13 cellular contexts compared by ENCODE assay signal in the genomic region with DNA sequence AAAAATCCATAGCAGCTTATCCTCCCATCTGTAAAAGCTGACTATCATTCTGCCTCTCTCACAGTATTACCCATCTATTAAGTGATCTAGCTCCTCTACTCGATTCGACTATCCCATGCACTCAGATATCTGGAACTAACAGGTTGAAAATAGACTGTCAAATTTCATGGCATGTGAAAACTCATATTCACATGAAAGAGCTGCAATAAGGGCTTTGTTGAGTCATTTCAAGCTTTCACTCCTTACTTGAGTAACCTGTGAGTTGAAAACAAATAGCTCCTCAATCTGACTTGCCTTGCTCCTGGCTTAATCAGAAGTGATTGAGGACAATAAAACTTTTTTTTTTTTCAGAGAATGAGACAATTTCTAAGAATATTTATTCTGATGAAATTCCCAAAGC.
DNase-seq lines count a peak whose midpoint lies in the region; ATAC-seq and TF ChIP-seq lines count a peak whose summit lies in the region.
"Had no signal": no experiment of that assay in that cellular context is flagged by ENCODE, and none has a peak within 500 bp of the region (broad histone marks: within the 10 kb centered on the region; RNA-seq: fewer than 3 reads in every experiment).

No MANE protein-coding gene starts in this region.

- H3K9me3 ChIP-seq in lower lobe of right lung = no peaks in the 10 kb centered on the region

- ATAC-seq in GM18520 (IDR thresholded peaks at IDR 0.05; ENCODE audit: unreplicated experiment) (peak; percentile 60), GM19468 (IDR thresholded peaks at IDR 0.05; ENCODE audit: extremely low read depth, unreplicated experiment) (peak; percentile 65), HG02981 (IDR thresholded peaks at IDR 0.05; ENCODE audit: unreplicated experiment) (peak; percentile 69), lower lobe of right lung (no peak), left ventricle myocardium superior (no peak)

- H3K27me3 Mint-ChIP-seq in activated naive CD8-positive, alpha-beta T cell = no peaks in the 10 kb centered on the region

- H3K36me3 Mint-ChIP-seq in activated naive CD8-positive, alpha-beta T cell = no peaks in the 10 kb centered on the region

- TF ChIP-seq CTCF in RWPE1 (conservative IDR thresholded peaks at IDR 0.05; ENCODE audit: low read depth) (no peak), lower lobe of right lung (IDR thresholded peaks at IDR 0.05) (no peak)

- no peaks in the 10 kb centered on the region for H3K36me3 ChIP-seq in lower lobe of right lung

- H3K27me3 ChIP-seq in lower lobe of right lung (ENCODE audit: low read depth) = no peaks in the 10 kb centered on the region
- H3K27me3 ChIP-seq: hepatocyte had no signal

- H3K27ac ChIP-seq in RWPE1 (no peak overlapping the region), lower lobe of right lung (no peak overlapping the region)
- H3K27ac ChIP-seq: hepatocyte had no signal

- H3K4me3 Mint-ChIP-seq in activated naive CD8-positive, alpha-beta T cell = no peak overlapping the region

- no peaks in the 10 kb centered on the region for H3K9me3 Mint-ChIP-seq in activated naive CD8-positive, alpha-beta T cell (ENCODE audit: low read depth)

- intact Hi-C loops in lower lobe of right lung (cut with DNase I) = no loop called here
- intact Hi-C loops in left ventricle myocardium superior (cut with micrococcal nuclease) = no loop called here

- H3K27ac Mint-ChIP-seq in activated naive CD8-positive, alpha-beta T cell = peak overlapping the region; percentile 8

- peaks cover 5% of the 10 kb centered on the region for H3K4me1 Mint-ChIP-seq in activated naive CD8-positive, alpha-beta T cell (ENCODE audit: low read depth)

- H3K4me3 ChIP-seq in lower lobe of right lung = no peak overlapping the region
- H3K4me3 ChIP-seq: hepatocyte had no signal

- CTCF ChIA-PET in RWPE1 (lab: Yijun Ruan, JAX) = interaction anchor here (0.6 kb wide), 1 partner anchor 447 kb away, joined by 6 read pairs; no protein-coding TSS in a partner anchor

- DNase-seq in RWPE1 (ENCODE audit: low spot score) = no peak
- DNase-seq in lower lobe of right lung = no peak
- no peak for DNase-seq in C1 segment of cervical spinal cord (lab: John Stamatoyannopoulos, UW)
- no peak for DNase-seq in left ventricle myocardium superior
- DNase-seq: activated naive CD4-positive, alpha-beta T cell treated with Interleukin-2 at 50 U/mL for 16 hours; DMS 273 treated with DMSO at 0.1 percent for 48 hours; NK-92 treated with Interleukin-12 subunit alpha and Interleukin-12 subunit beta, amount 100 ng/mL, for 24 hours; stimulated activated CD4-positive, alpha-beta T cell treated with anti-CD3 and anti-CD28 coated beads, Interleukin-1b, Interleukin-23, amount 100 ng/mL, for 48 hours had no signal

- H3K4me1 ChIP-seq in lower lobe of right lung = no peaks in the 10 kb centered on the region

- POLR2A ChIA-PET in RWPE1 (lab: Yijun Ruan, JAX; ENCODE audit: low non-redundant PET) = no interaction called here

Comparison
In these comparisons a context has a peak if more than half of its experiments do, and no peak if none do; other contexts are left out.
1. ATAC-seq: peak in GM18520 (single experiment), GM19468 (single experiment) and HG02981 (single experiment); none in lower lobe of right lung (0 of 2) and left ventricle myocardium superior (single experiment).